Comparison of ENCODE assay signal across 8 cellular contexts in the genomic region with DNA sequence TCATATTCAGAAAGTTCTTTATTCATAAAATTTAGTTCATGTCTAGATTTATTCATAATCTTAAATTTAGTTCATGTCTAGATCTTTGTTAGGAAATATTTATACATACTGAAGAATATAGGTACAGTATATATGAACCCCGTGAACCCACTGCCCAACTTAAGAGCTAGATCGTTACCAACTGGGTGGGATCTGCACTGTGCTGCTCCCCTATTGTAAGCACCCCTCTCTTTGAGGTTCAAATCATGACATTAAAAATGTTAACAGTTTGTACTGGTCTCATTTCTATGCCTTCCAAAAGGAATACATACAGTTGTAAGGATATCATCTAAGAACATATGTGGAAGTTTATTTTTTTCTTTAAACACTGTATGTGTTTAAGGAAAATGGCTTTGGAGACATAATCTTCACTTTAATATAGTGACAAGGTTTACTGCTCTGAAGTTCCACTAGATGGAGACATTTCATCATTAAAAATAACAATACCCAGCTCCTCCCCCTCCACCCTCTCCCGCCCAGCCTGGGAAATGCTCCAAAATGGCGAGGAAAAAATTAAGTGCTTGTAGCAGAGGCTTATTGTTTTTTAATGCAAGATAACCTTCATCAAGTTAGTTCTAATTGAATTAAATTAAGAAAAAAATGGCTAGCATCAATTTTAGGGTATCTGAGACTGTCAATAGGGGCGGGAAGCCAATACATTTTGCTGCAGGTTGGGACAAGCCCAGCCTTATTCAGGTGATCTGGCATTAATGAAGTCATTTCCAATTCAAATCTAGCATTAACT.
A peak's percentile ranks its signal among the peaks of the same experiment; 100 is the strongest.
DNase-seq lines count a peak whose midpoint lies in the region; ATAC-seq and FAIRE-seq lines count a peak whose summit lies in the region.

No MANE protein-coding gene starts in this region.

- no peaks in the 10 kb centered on the region for H3K27me3 Mint-ChIP-seq in activated CD8-positive, alpha-beta T cell treated with anti-CD3 and anti-CD28 coated beads, Interleukin-2, amount 10 ng/mL, durations not matched to agents 7 days and 5 days (ENCODE audit: low read depth)
- H3K27me3 Mint-ChIP-seq in stimulated activated naive CD8-positive, alpha-beta T cell treated with anti-CD3 and anti-CD28 coated beads, Interleukin-15, amount 100 ng/mL, for 72 hours = no peaks in the 10 kb centered on the region

- H3K9me3 Mint-ChIP-seq in activated CD8-positive, alpha-beta T cell treated with anti-CD3 and anti-CD28 coated beads, Interleukin-2, amount 10 ng/mL, durations not matched to agents 7 days and 5 days (ENCODE audit: insufficient read depth) = no peaks in the 10 kb centered on the region
- no peaks in the 10 kb centered on the region for H3K9me3 Mint-ChIP-seq in stimulated activated naive CD8-positive, alpha-beta T cell treated with anti-CD3 and anti-CD28 coated beads, Interleukin-15, amount 100 ng/mL, for 72 hours

- DNase-seq in CMK (ENCODE audit: low read depth) = peak; percentile 51
- peak; percentile 72 for DNase-seq in NCI-H69 (lab: John Stamatoyannopoulos, UW)
- DNase-seq in activated CD8-positive, alpha-beta T cell treated with anti-CD3 and anti-CD28 coated beads, Interleukin-2, amount 10 ng/mL, durations not matched to agents 7 days and 5 days = peak; percentile 72
- DNase-seq in stimulated activated naive CD8-positive, alpha-beta T cell treated with anti-CD3 and anti-CD28 coated beads, Interleukin-15, amount 100 ng/mL, for 72 hours = peak; percentile 27 to 50

- H3K27ac ChIP-seq in mucosa of rectum (ENCODE audit: low read depth in 2 of 2, low read length in 2 of 2) = no peak overlapping the region

- ATAC-seq in GM19372 (IDR thresholded peaks at IDR 0.05; ENCODE audit: low read depth, unreplicated experiment) (peak; percentile 94), HG03521 (IDR thresholded peaks at IDR 0.05; ENCODE audit: unreplicated experiment) (peak; percentile 64)
- ATAC-seq in activated CD8-positive, alpha-beta T cell treated with anti-CD3 and anti-CD28 coated beads, Interleukin-2, amount 10 ng/mL, durations not matched to agents 7 days and 5 days = peak; percentile 87
- ATAC-seq in stimulated activated naive CD8-positive, alpha-beta T cell treated with anti-CD3 and anti-CD28 coated beads, Interleukin-15, amount 100 ng/mL, for 72 hours = peak; percentile 88

- FAIRE-seq in endometrium (lab: Jason Lieb, UNC) = peak; percentile 98

- peak overlapping the region; percentile 34 for H3K4me3 ChIP-seq in mucosa of rectum (ENCODE audit: low read length in 2 of 2)

- no peak overlapping the region for H3K4me3 Mint-ChIP-seq in activated CD8-positive, alpha-beta T cell treated with anti-CD3 and anti-CD28 coated beads, Interleukin-2, amount 10 ng/mL, durations not matched to agents 7 days and 5 days
- H3K4me3 Mint-ChIP-seq in stimulated activated naive CD8-positive, alpha-beta T cell treated with anti-CD3 and anti-CD28 coated beads, Interleukin-15, amount 100 ng/mL, for 72 hours = no peak overlapping the region

- peaks cover 17 to 26% of the 10 kb centered on the region in 2 donors for H3K4me1 ChIP-seq in mucosa of rectum (ENCODE audit: control insufficient read depth in 2 of 2, insufficient read depth in 2 of 2, low read length in 2 of 2)

- H3K4me1 Mint-ChIP-seq in activated CD8-positive, alpha-beta T cell treated with anti-CD3 and anti-CD28 coated beads, Interleukin-2, amount 10 ng/mL, durations not matched to agents 7 days and 5 days (ENCODE audit: low read depth) = peaks cover 34% of the 10 kb centered on the region
- H3K4me1 Mint-ChIP-seq in stimulated activated naive CD8-positive, alpha-beta T cell treated with anti-CD3 and anti-CD28 coated beads, Interleukin-15, amount 100 ng/mL, for 72 hours = peaks cover 58% of the 10 kb centered on the region

- POLR2A ChIA-PET in activated CD8-positive, alpha-beta T cell treated with anti-CD3 and anti-CD28 coated beads, Interleukin-2, amount 10 ng/mL, durations not matched to agents 7 days and 5 days (lab: Charles Lee) = interaction anchor here (0.6 to 1.4 kb wide), 4 partner anchors 82 to 743 kb away, joined by 3 to 4 read pairs (median 3); a partner anchor contains a TSS

- peak overlapping the region; percentile 10 for H3K27ac Mint-ChIP-seq in activated CD8-positive, alpha-beta T cell treated with anti-CD3 and anti-CD28 coated beads, Interleukin-2, amount 10 ng/mL, durations not matched to agents 7 days and 5 days
- peak overlapping the region; percentile 57 to 67 for H3K27ac Mint-ChIP-seq in stimulated activated naive CD8-positive, alpha-beta T cell treated with anti-CD3 and anti-CD28 coated beads, Interleukin-15, amount 100 ng/mL, for 72 hours

- no peaks in the 10 kb centered on the region for H3K9me3 ChIP-seq in mucosa of rectum (ENCODE audit: control insufficient read depth in 2 of 2, low read length in 2 of 2)

- no peaks in the 10 kb centered on the region for H3K36me3 ChIP-seq in mucosa of rectum (ENCODE audit: control insufficient read depth in 2 of 2, insufficient read depth in 2 of 2, low read length in 2 of 2)

- H3K36me3 Mint-ChIP-seq in activated CD8-positive, alpha-beta T cell treated with anti-CD3 and anti-CD28 coated beads, Interleukin-2, amount 10 ng/mL, durations not matched to agents 7 days and 5 days (ENCODE audit: low read depth) = peaks cover 60% of the 10 kb centered on the region

- H3K27me3 ChIP-seq in mucosa of rectum (ENCODE audit: control insufficient read depth in 2 of 2, insufficient read depth in 2 of 2, low read length in 2 of 2) = no peaks in the 10 kb centered on the region

- CTCF ChIA-PET in activated CD8-positive, alpha-beta T cell treated with anti-CD3 and anti-CD28 coated beads, Interleukin-2, amount 10 ng/mL, durations not matched to agents 7 days and 5 days (lab: Charles Lee) = interaction anchor here (0.6 to 3.4 kb wide), 69 partner anchors 13 to 527 kb away, joined by 3 to 94 read pairs (median 5); a partner anchor contains a TSS

- H3K9ac ChIP-seq in mucosa of rectum (ENCODE audit: low read depth in 1 of 2, low read length in 2 of 2) = no peak overlapping the region
